In genomic region chr1:197771904-197772561, GRCh38 we compare ENCODE assay signal across 19 cellular contexts. TPM values are rescaled to one million over a fixed set of nuclear protein-coding genes. Genes with fewer than 3 reads are reported as not detected.
DNase-seq lines count a peak whose midpoint lies in the region; ATAC-seq and TF ChIP-seq lines count a peak whose summit lies in the region.
"Had no signal": no experiment of that assay in that cellular context is flagged by ENCODE, and none has a peak within 500 bp of the region (broad histone marks: within the 10 kb centered on the region; RNA-seq: fewer than 3 reads in every experiment).

No MANE protein-coding gene starts in this region.

- ATAC-seq in activated CD8-positive, alpha-beta T cell treated with anti-CD3 and anti-CD28 coated beads, Interleukin-2, amount 10 ng/mL, durations not matched to agents 7 days and 5 days = no peak
- ATAC-seq in activated CD8-positive, alpha-beta T cell treated with anti-CD3 and anti-CD28 coated beads for 36 hours = no peak
- no peak for ATAC-seq in HG02678 (IDR thresholded peaks at IDR 0.05; ENCODE audit: unreplicated experiment)
- ATAC-seq: GM12878 had no signal

- H3K9me3 Mint-ChIP-seq in activated CD8-positive, alpha-beta T cell treated with anti-CD3 and anti-CD28 coated beads, Interleukin-2, amount 10 ng/mL, durations not matched to agents 7 days and 5 days (ENCODE audit: insufficient read depth) = no peaks in the 10 kb centered on the region
- H3K9me3 Mint-ChIP-seq in activated CD8-positive, alpha-beta T cell treated with anti-CD3 and anti-CD28 coated beads for 36 hours = no peaks in the 10 kb centered on the region
- no peaks in the 10 kb centered on the region for H3K9me3 Mint-ChIP-seq in activated T-helper 1 cell treated with anti-CD3 and anti-CD28 coated beads, Interleukin-12 subunit alpha, Interleukin-12 subunit beta, Interleukin-2, Interleukin-4 antibody, amounts not matched to agents 30 ng/mL and 10 ng/mL and 1 ng/mL, durations not matched to agents 14 hours and 24 hours and 36 hours
- H3K9me3 Mint-ChIP-seq in nephron = no peaks in the 10 kb centered on the region

- H3K9me3 ChIP-seq in KOPT-K1 (ENCODE audit: insufficient read depth, low read length, poor library complexity, severe bottlenecking) = no peaks in the 10 kb centered on the region
- H3K9me3 ChIP-seq: breast epithelium, esophagus squamous epithelium, ovary, sigmoid colon had no signal

- H3K27ac ChIP-seq in KOPT-K1 (ENCODE audit: low read depth, low read length, poor library complexity, severe bottlenecking) = peak overlapping the region; percentile 89
- H3K27ac ChIP-seq: esophagus squamous epithelium, ovary, sigmoid colon had no signal

- peaks cover 65% of the 10 kb centered on the region for H3K4me1 Mint-ChIP-seq in activated CD8-positive, alpha-beta T cell treated with anti-CD3 and anti-CD28 coated beads, Interleukin-2, amount 10 ng/mL, durations not matched to agents 7 days and 5 days (ENCODE audit: low read depth)
- H3K4me1 Mint-ChIP-seq in activated CD8-positive, alpha-beta T cell treated with anti-CD3 and anti-CD28 coated beads for 36 hours (ENCODE audit: low read depth) = peaks cover 68% of the 10 kb centered on the region
- H3K4me1 Mint-ChIP-seq in activated T-helper 1 cell treated with anti-CD3 and anti-CD28 coated beads, Interleukin-12 subunit alpha, Interleukin-12 subunit beta, Interleukin-2, Interleukin-4 antibody, amounts not matched to agents 30 ng/mL and 10 ng/mL and 1 ng/mL, durations not matched to agents 14 hours and 24 hours and 36 hours (ENCODE audit: low read depth) = peaks cover 77% of the 10 kb centered on the region
- H3K4me1 Mint-ChIP-seq in nephron = peaks cover 45% of the 10 kb centered on the region

- peaks cover 17% of the 10 kb centered on the region for H3K36me3 ChIP-seq in KOPT-K1 (ENCODE audit: insufficient read depth, low read length)
- H3K36me3 ChIP-seq: breast epithelium, ovary, sigmoid colon had no signal

- intact Hi-C loops in activated CD8-positive, alpha-beta T cell treated with anti-CD3 and anti-CD28 coated beads for 36 hours (cut with micrococcal nuclease) = loop anchor here (10.0 kb wide), 1 partner anchor 143 kb away; the partner anchor contains the start of gene LHX9
- intact Hi-C loops in activated T-helper 1 cell treated with anti-CD3 and anti-CD28 coated beads, Interleukin-12 subunit alpha, Interleukin-12 subunit beta, Interleukin-2, Interleukin-4 antibody, amounts not matched to agents 30 ng/mL and 10 ng/mL and 1 ng/mL, durations not matched to agents 14 hours and 24 hours and 36 hours (cut with micrococcal nuclease) = loop anchor here (10.0 kb wide), 4 partner anchors 627 to 1403 kb away; partner anchors contain the start of gene ASPM

- POLR2A ChIA-PET in activated CD8-positive, alpha-beta T cell treated with anti-CD3 and anti-CD28 coated beads, Interleukin-2, amount 10 ng/mL, durations not matched to agents 7 days and 5 days (lab: Charles Lee) = no interaction called here
- POLR2A ChIA-PET in activated CD8-positive, alpha-beta T cell treated with anti-CD3 and anti-CD28 coated beads for 36 hours (lab: Charles Lee) = no interaction called here

- H3K27ac Mint-ChIP-seq in activated CD8-positive, alpha-beta T cell treated with anti-CD3 and anti-CD28 coated beads, Interleukin-2, amount 10 ng/mL, durations not matched to agents 7 days and 5 days = no peak overlapping the region
- H3K27ac Mint-ChIP-seq in activated CD8-positive, alpha-beta T cell treated with anti-CD3 and anti-CD28 coated beads for 36 hours = no peak overlapping the region
- H3K27ac Mint-ChIP-seq in activated T-helper 1 cell treated with anti-CD3 and anti-CD28 coated beads, Interleukin-12 subunit alpha, Interleukin-12 subunit beta, Interleukin-2, Interleukin-4 antibody, amounts not matched to agents 30 ng/mL and 10 ng/mL and 1 ng/mL, durations not matched to agents 14 hours and 24 hours and 36 hours = no peak overlapping the region
- peak overlapping the region in 1 of 3 experiments; percentile 30 for H3K27ac Mint-ChIP-seq in nephron
- H3K27ac Mint-ChIP-seq: activated naive CD8-positive, alpha-beta T cell had no signal

- TF ChIP-seq CTCF in activated CD8-positive, alpha-beta T cell treated with anti-CD3 and anti-CD28 coated beads for 36 hours (IDR thresholded peaks at IDR 0.05) = no peak
- no peak for TF ChIP-seq CTCF in nephron (IDR thresholded peaks at IDR 0.05; ENCODE audit: unreplicated experiment in 3 of 3)

- H3K36me3 Mint-ChIP-seq in activated CD8-positive, alpha-beta T cell treated with anti-CD3 and anti-CD28 coated beads, Interleukin-2, amount 10 ng/mL, durations not matched to agents 7 days and 5 days (ENCODE audit: low read depth) = peaks cover 45% of the 10 kb centered on the region
- H3K36me3 Mint-ChIP-seq in activated CD8-positive, alpha-beta T cell treated with anti-CD3 and anti-CD28 coated beads for 36 hours (ENCODE audit: low read depth) = peaks cover 21% of the 10 kb centered on the region
- peaks cover 21% of the 10 kb centered on the region for H3K36me3 Mint-ChIP-seq in activated T-helper 1 cell treated with anti-CD3 and anti-CD28 coated beads, Interleukin-12 subunit alpha, Interleukin-12 subunit beta, Interleukin-2, Interleukin-4 antibody, amounts not matched to agents 30 ng/mL and 10 ng/mL and 1 ng/mL, durations not matched to agents 14 hours and 24 hours and 36 hours (ENCODE audit: low read depth)
- H3K36me3 Mint-ChIP-seq in nephron (ENCODE audit: low read depth) = no peaks in the 10 kb centered on the region

- H3K27me3 Mint-ChIP-seq in activated CD8-positive, alpha-beta T cell treated with anti-CD3 and anti-CD28 coated beads, Interleukin-2, amount 10 ng/mL, durations not matched to agents 7 days and 5 days (ENCODE audit: low read depth) = no peaks in the 10 kb centered on the region
- no peaks in the 10 kb centered on the region for H3K27me3 Mint-ChIP-seq in activated CD8-positive, alpha-beta T cell treated with anti-CD3 and anti-CD28 coated beads for 36 hours
- H3K27me3 Mint-ChIP-seq in activated T-helper 1 cell treated with anti-CD3 and anti-CD28 coated beads, Interleukin-12 subunit alpha, Interleukin-12 subunit beta, Interleukin-2, Interleukin-4 antibody, amounts not matched to agents 30 ng/mL and 10 ng/mL and 1 ng/mL, durations not matched to agents 14 hours and 24 hours and 36 hours (ENCODE audit: insufficient read depth) = no peaks in the 10 kb centered on the region
- no peaks in the 10 kb centered on the region for H3K27me3 Mint-ChIP-seq in nephron (ENCODE audit: low read depth)
- H3K27me3 Mint-ChIP-seq: activated naive CD8-positive, alpha-beta T cell had no signal

- no peak for DNase-seq in activated CD8-positive, alpha-beta T cell treated with anti-CD3 and anti-CD28 coated beads, Interleukin-2, amount 10 ng/mL, durations not matched to agents 7 days and 5 days
- no peak for DNase-seq in activated CD8-positive, alpha-beta T cell treated with anti-CD3 and anti-CD28 coated beads for 36 hours
- DNase-seq in activated T-helper 1 cell treated with anti-CD3 and anti-CD28 coated beads, Interleukin-12 subunit alpha, Interleukin-12 subunit beta, Interleukin-2, Interleukin-4 antibody, amounts not matched to agents 30 ng/mL and 10 ng/mL and 1 ng/mL, durations not matched to agents 14 hours and 24 hours and 36 hours (ENCODE audit: low spot score) = no peak
- no peak for DNase-seq in NCI-H1105 treated with DMSO at 0.1 percent for 48 hours (lab: John Stamatoyannopoulos, UW)
- no peak for DNase-seq in RKO (ENCODE audit: low spot score)
- DNase-seq: activated CD4-positive, CD25-positive, alpha-beta regulatory T cell; esophagus squamous epithelium; GDM1; NCI-H1105; NCI-H526 treated with DMSO at 0.1 percent for 48 hours; ovary; sigmoid colon; stimulated activated CD4-positive, alpha-beta T cell treated with anti-CD3 and anti-CD28 coated beads, Interleukin-1b, Interleukin-23, amount 100 ng/mL, for 48 hours had no signal

- peak overlapping the region; percentile 89 for H3K4me3 Mint-ChIP-seq in activated CD8-positive, alpha-beta T cell treated with anti-CD3 and anti-CD28 coated beads, Interleukin-2, amount 10 ng/mL, durations not matched to agents 7 days and 5 days
- H3K4me3 Mint-ChIP-seq in activated CD8-positive, alpha-beta T cell treated with anti-CD3 and anti-CD28 coated beads for 36 hours = no peak overlapping the region
- peak overlapping the region; percentile 85 for H3K4me3 Mint-ChIP-seq in activated T-helper 1 cell treated with anti-CD3 and anti-CD28 coated beads, Interleukin-12 subunit alpha, Interleukin-12 subunit beta, Interleukin-2, Interleukin-4 antibody, amounts not matched to agents 30 ng/mL and 10 ng/mL and 1 ng/mL, durations not matched to agents 14 hours and 24 hours and 36 hours
- H3K4me3 Mint-ChIP-seq in nephron = peak overlapping the region in 2 of 3 experiments; percentile 43 to 66

- CTCF ChIA-PET in activated CD8-positive, alpha-beta T cell treated with anti-CD3 and anti-CD28 coated beads, Interleukin-2, amount 10 ng/mL, durations not matched to agents 7 days and 5 days (lab: Charles Lee) = no interaction called here
- CTCF ChIA-PET in activated CD8-positive, alpha-beta T cell treated with anti-CD3 and anti-CD28 coated beads for 36 hours (lab: Charles Lee) = interaction anchor here (1.0 kb wide), 1 partner anchor 12 kb away, joined by 3 read pairs; no protein-coding TSS in a partner anchor

RNA-seq across cellular contexts. Expression of gene DENND1B, which starts 3.2 kb away (rescaled TPM):
- 10 to 100 TPM; 22.5 to 27.9 TPM for total RNA-seq in activated CD8-positive, alpha-beta T cell treated with anti-CD3 and anti-CD28 coated beads, Interleukin-2, amount 10 ng/mL, durations not matched to agents 7 days and 5 days
- total RNA-seq in activated CD8-positive, alpha-beta T cell treated with anti-CD3 and anti-CD28 coated beads for 36 hours = 10 to 100 TPM; 10.8 to 12.7 TPM
- total RNA-seq in activated T-helper 1 cell treated with anti-CD3 and anti-CD28 coated beads, Interleukin-12 subunit alpha, Interleukin-12 subunit beta, Interleukin-2, Interleukin-4 antibody, amounts not matched to agents 30 ng/mL and 10 ng/mL and 1 ng/mL, durations not matched to agents 14 hours and 24 hours and 36 hours = 15.3 and 16.5 TPM in 2 replicates
